26 cellular contexts compared by ENCODE assay signal in the genomic region with DNA sequence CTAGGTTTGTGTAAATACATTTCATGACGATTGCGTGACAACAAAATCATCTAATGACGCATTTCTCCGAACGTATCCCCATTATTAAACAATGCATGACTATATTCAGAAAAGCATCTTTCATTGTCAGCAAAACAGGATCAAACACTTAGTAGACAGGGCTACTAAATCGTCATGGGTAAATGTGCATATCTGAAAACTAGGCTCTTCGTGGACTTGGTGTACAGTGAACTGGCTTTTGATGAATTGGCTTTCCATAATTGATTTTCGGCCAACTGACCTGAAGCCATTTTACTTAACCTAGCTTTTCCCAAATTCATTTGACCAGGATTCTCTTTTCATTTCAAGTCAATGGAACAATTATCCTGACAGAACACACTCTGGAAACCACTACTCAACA.
A peak's percentile ranks its signal among the peaks of the same experiment; 100 is the strongest.
DNase-seq lines count a peak whose midpoint lies in the region; ATAC-seq and TF ChIP-seq lines count a peak whose summit lies in the region.
"Had no signal": no experiment of that assay in that cellular context is flagged by ENCODE, and none has a peak within 500 bp of the region (broad histone marks: within the 10 kb centered on the region; RNA-seq: fewer than 3 reads in every experiment).

No MANE protein-coding gene starts in this region.

- H3K4me1 ChIP-seq in BLaER1, result peaks cover 8% of the 10 kb centered on the region
- H3K4me1 ChIP-seq: A549, Caco-2 had no signal

- no peak overlapping the region for H3K9ac ChIP-seq in BLaER1

- H3K9me3 ChIP-seq in BLaER1, result no peaks in the 10 kb centered on the region
- H3K9me3 ChIP-seq: A549, Caco-2 had no signal

- no peak overlapping the region for H3K27ac ChIP-seq in BLaER1
- H3K27ac ChIP-seq: 22Rv1, A549 had no signal

- no peaks in the 10 kb centered on the region for H3K27me3 ChIP-seq in BLaER1

- H3K36me3 ChIP-seq in BLaER1, result peaks cover 17% of the 10 kb centered on the region; the same call in 1 of the 2 replicates

- peak overlapping the region; percentile 19; the same call in 1 of the 2 replicates for H3K4me2 ChIP-seq in BLaER1
- H3K4me2 ChIP-seq: A549 had no signal

- H4K20me1 ChIP-seq in BLaER1, result no peaks in the 10 kb centered on the region

- no peak overlapping the region for H3K4me3 ChIP-seq in BLaER1
- H3K4me3 ChIP-seq: A549, GM12878 had no signal

- ATAC-seq in GM21360 (IDR thresholded peaks at IDR 0.05; ENCODE audit: unreplicated experiment), result no peak
- ATAC-seq: A549, GM12878 had no signal

- no peak for TF ChIP-seq CTCF in GM20000 (IDR thresholded peaks at IDR 0.05; ENCODE audit: extremely low read depth, missing control alignments)

- peak; percentile 17 for DNase-seq in RPMI7951 (ENCODE audit: low read depth)
- DNase-seq in dermis blood vessel endothelial cell, result peak; percentile 25
- DNase-seq in foreskin melanocyte, result peak; percentile 93
- DNase-seq in D341Med (ENCODE audit: low spot score), result no peak
- no peak for DNase-seq in GM20000 (ENCODE audit: low spot score)
- DNase-seq in NCI-H2227 treated with DMSO at 0.1 percent for 48 hours (lab: John Stamatoyannopoulos, UW), result no peak
- DNase-seq: ACHN; AML-193; C1 segment of cervical spinal cord; Caco-2; Calu3; CD4-positive, alpha-beta memory T cell; CD4-positive, CD25-positive, alpha-beta regulatory T cell; CD8-positive, alpha-beta memory T cell; DMS 273 treated with DMSO at 0.1 percent for 48 hours; DMS153; DMS53; DMS79; DND-41; EL; GDM1 had no signal

Comparison
In these comparisons a context has a peak if more than half of its experiments do, and no peak if none do; other contexts are left out.
1. DNase-seq: peak in RPMI7951 (single experiment), dermis blood vessel endothelial cell (single experiment) and foreskin melanocyte (single experiment); none in D341Med (single experiment), GM20000 (single experiment) and NCI-H2227 treated with DMSO at 0.1 percent for 48 hours (single experiment).